ENCODE assay signal across 1 cellular context in the genomic region with DNA sequence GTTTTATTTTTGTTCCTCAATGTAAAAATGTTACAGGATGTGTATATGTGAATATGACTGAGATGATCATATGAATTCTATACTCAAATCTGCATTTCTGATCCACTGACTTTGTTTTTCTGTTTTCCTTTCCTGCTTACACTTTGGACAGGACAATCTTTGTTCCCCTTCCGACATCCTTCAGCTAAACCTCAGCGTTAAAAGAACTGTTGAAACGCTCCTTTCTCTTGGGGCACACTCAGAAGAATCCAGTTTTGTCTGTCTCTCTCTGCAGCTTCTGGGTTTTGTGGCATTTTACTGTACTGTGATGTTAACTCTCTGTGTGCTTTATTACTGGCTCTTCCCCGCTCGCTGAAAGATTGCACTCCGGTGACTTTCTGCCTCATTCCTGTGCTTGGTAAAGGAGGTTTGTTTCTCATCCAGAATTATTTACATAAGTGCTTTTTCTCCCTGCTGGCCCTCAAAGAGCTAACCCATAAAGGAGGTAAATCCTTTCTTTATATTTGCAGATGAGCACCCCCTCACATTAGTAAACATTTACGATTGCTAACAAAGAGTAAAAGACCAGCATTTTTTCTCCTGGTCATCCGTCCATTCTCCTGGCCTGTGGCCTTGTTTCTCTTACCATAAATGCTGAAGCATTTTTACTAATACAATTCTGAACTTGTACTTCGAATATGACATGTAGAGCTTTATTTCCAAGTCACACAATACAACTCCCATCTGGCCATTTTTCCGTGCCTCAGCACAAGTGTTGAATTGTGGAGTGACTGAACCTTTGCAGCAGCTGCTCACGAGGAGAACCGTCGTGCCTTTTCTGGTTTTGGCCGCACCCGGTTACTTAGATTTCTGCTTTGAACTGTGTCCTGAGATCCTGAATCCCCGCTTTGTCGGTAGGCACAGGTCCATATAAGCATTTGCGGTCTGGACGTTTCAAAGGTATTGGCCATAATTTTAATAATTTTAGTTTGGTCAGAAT.
A peak's percentile ranks its signal among the peaks of the same experiment; 100 is the strongest.
TF ChIP-seq lines count a peak whose summit lies in the region.

No MANE protein-coding gene starts in this region.

TF ChIP-seq in HepG2, 621 proteins besides CTCF, POLR2A, EP300 and RAD21 (continued from another document and continues in another):
- TF ChIP-seq, protein P1, sequence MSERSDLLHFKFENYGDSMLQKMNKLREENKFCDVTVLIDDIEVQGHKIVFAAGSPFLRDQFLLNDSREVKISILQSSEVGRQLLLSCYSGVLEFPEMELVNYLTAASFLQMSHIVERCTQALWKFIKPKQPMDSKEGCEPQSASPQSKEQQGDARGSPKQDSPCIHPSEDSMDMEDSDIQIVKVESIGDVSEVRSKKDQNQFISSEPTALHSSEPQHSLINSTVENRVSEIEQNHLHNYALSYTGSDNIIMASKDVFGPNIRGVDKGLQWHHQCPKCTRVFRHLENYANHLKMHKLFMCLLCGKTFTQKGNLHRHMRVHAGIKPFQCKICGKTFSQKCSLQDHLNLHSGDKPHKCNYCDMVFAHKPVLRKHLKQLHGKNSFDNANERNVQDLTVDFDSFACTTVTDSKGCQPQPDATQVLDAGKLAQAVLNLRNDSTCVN (CRISPR knock-in tag; IDR thresholded peaks at IDR 0.05; ENCODE audit: borderline replicate concordance), result no peak
- no peak for TF ChIP-seq RAD51 (IDR thresholded peaks at IDR 0.05; ENCODE audit: borderline replicate concordance)
- no peak for TF ChIP-seq CHD2 (IDR thresholded peaks at IDR 0.05; ENCODE audit: low read depth, low read length)
- peak; percentile 61; the same call in 1 of the 2 replicates for TF ChIP-seq ZKSCAN8 (CRISPR knock-in tag; IDR thresholded peaks at IDR 0.05; ENCODE audit: borderline replicate concordance)
- no peak for TF ChIP-seq CEBPB (IDR thresholded peaks at IDR 0.05; ENCODE audit: borderline replicate concordance, low read depth, low read length)
- no peak for TF ChIP-seq BHLHE40 (IDR thresholded peaks at IDR 0.05; ENCODE audit: low read length)
- TF ChIP-seq ZNF33A (CRISPR knock-in tag; IDR thresholded peaks at IDR 0.05; ENCODE audit: borderline replicate concordance), result no peak
- TF ChIP-seq HDAC1 (CRISPR knock-in tag; IDR thresholded peaks at IDR 0.05), result peak; percentile 80
- no peak for TF ChIP-seq MATR3 (CRISPR knock-in tag; IDR thresholded peaks at IDR 0.05)
- no peak; the same call in 1 of the 2 replicates for TF ChIP-seq SIX1 (CRISPR knock-in tag; IDR thresholded peaks at IDR 0.05; ENCODE audit: borderline replicate concordance)
- TF ChIP-seq GATAD1 (CRISPR knock-in tag; IDR thresholded peaks at IDR 0.05), result no peak
- TF ChIP-seq TARDBP (CRISPR knock-in tag; IDR thresholded peaks at IDR 0.05), result peak; percentile 79
- TF ChIP-seq, protein P2, sequence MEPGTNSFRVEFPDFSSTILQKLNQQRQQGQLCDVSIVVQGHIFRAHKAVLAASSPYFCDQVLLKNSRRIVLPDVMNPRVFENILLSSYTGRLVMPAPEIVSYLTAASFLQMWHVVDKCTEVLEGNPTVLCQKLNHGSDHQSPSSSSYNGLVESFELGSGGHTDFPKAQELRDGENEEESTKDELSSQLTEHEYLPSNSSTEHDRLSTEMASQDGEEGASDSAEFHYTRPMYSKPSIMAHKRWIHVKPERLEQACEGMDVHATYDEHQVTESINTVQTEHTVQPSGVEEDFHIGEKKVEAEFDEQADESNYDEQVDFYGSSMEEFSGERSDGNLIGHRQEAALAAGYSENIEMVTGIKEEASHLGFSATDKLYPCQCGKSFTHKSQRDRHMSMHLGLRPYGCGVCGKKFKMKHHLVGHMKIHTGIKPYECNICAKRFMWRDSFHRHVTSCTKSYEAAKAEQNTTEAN (CRISPR knock-in tag; conservative IDR thresholded peaks at IDR 0.05), result no peak
- TF ChIP-seq, protein P3, sequence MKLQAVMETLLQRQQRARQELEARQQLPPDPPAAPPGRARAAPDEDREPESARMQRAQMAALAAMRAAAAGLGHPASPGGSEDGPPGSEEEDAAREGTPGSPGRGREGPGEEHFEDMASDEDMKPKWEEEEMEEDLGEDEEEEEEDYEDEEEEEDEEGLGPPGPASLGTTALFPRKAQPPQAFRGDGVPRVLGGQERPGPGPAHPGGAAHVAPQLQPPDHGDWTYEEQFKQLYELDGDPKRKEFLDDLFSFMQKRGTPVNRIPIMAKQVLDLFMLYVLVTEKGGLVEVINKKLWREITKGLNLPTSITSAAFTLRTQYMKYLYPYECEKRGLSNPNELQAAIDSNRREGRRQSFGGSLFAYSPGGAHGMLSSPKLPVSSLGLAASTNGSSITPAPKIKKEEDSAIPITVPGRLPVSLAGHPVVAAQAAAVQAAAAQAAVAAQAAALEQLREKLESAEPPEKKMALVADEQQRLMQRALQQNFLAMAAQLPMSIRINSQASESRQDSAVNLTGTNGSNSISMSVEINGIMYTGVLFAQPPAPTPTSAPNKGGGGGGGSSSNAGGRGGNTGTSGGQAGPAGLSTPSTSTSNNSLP (IDR thresholded peaks at IDR 0.05; ENCODE audit: low read depth, low read length), result no peak
- TF ChIP-seq RFX5 (IDR thresholded peaks at IDR 0.05; ENCODE audit: low read depth, low read length), result no peak
- 0 out of 2 replicates have a peak, but pooled peaks have one; percentile 47 for TF ChIP-seq IRF2 (CRISPR knock-in tag; IDR thresholded peaks at IDR 0.05)
- TF ChIP-seq, protein P4, sequence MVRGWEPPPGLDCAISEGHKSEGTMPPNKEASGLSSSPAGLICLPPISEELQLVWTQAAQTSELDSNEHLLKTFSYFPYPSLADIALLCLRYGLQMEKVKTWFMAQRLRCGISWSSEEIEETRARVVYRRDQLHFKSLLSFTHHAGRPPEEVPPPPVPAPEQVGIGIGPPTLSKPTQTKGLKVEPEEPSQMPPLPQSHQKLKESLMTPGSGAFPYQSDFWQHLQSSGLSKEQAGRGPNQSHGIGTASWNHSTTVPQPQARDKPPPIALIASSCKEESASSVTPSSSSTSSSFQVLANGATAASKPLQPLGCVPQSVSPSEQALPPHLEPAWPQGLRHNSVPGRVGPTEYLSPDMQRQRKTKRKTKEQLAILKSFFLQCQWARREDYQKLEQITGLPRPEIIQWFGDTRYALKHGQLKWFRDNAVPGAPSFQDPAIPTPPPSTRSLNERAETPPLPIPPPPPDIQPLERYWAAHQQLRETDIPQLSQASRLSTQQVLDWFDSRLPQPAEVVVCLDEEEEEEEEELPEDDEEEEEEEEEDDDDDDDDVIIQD (CRISPR knock-in tag; IDR thresholded peaks at IDR 0.05; ENCODE audit: low read depth), result peak; percentile 79; the same call in 1 of the 2 replicates
- TF ChIP-seq GATA4 (IDR thresholded peaks at IDR 0.05; ENCODE audit: borderline replicate concordance, low read depth), result peak; percentile 57; the same call in 1 of the 2 replicates
- no peak for TF ChIP-seq SIN3B (IDR thresholded peaks at IDR 0.05; ENCODE audit: low read length)
- TF ChIP-seq LCORL (IDR thresholded peaks at IDR 0.05), result no peak
- no peak for TF ChIP-seq LCORL (CRISPR knock-in tag; IDR thresholded peaks at IDR 0.05)
- TF ChIP-seq, protein P5, sequence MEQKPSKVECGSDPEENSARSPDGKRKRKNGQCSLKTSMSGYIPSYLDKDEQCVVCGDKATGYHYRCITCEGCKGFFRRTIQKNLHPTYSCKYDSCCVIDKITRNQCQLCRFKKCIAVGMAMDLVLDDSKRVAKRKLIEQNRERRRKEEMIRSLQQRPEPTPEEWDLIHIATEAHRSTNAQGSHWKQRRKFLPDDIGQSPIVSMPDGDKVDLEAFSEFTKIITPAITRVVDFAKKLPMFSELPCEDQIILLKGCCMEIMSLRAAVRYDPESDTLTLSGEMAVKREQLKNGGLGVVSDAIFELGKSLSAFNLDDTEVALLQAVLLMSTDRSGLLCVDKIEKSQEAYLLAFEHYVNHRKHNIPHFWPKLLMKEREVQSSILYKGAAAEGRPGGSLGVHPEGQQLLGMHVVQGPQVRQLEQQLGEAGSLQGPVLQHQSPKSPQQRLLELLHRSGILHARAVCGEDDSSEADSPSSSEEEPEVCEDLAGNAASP (CRISPR knock-in tag; IDR thresholded peaks at IDR 0.05; ENCODE audit: borderline replicate concordance), result peak; percentile 79; the same call in 1 of the 2 replicates
- no peak for TF ChIP-seq ZNF790 (CRISPR knock-in tag; IDR thresholded peaks at IDR 0.05; ENCODE audit: borderline replicate concordance)
- TF ChIP-seq ZNF816 (CRISPR knock-in tag; IDR thresholded peaks at IDR 0.05; ENCODE audit: borderline replicate concordance), result peak; percentile 75; the same call in 1 of the 2 replicates
- TF ChIP-seq ZBTB7A (CRISPR knock-in tag; IDR thresholded peaks at IDR 0.05), result no peak
- TF ChIP-seq ZFP36 (IDR thresholded peaks at IDR 0.05; ENCODE audit: borderline replicate concordance, low read depth, low read length, partially characterized antibody), result no peak
- TF ChIP-seq ZNF136 (CRISPR knock-in tag; IDR thresholded peaks at IDR 0.05; ENCODE audit: low read depth), result no peak
- TF ChIP-seq TBX2 (CRISPR knock-in tag; IDR thresholded peaks at IDR 0.05; ENCODE audit: borderline replicate concordance), result peak; percentile 76
- TF ChIP-seq ZNF3 (CRISPR knock-in tag; IDR thresholded peaks at IDR 0.05), result no peak
- TF ChIP-seq FOXM1 (CRISPR knock-in tag; IDR thresholded peaks at IDR 0.05), result no peak
- TF ChIP-seq ZNF768 (CRISPR knock-in tag; IDR thresholded peaks at IDR 0.05), result no peak
- TF ChIP-seq ZNF350 (CRISPR knock-in tag; IDR thresholded peaks at IDR 0.05; ENCODE audit: borderline replicate concordance, low read depth), result no peak
- TF ChIP-seq NONO (IDR thresholded peaks at IDR 0.05), result no peak
- peak; percentile 50; the same call in 1 of the 2 replicates for TF ChIP-seq NONO (CRISPR knock-in tag; conservative IDR thresholded peaks at IDR 0.05)
- TF ChIP-seq PCBP2 (optimal IDR thresholded peaks at IDR 0.05; ENCODE audit: low read depth, low read length, poor library complexity, severe bottlenecking), result no peak
- TF ChIP-seq PAX8 (CRISPR knock-in tag; IDR thresholded peaks at IDR 0.05; ENCODE audit: borderline replicate concordance), result no peak
- TF ChIP-seq MEIS2 (CRISPR knock-in tag; IDR thresholded peaks at IDR 0.05), result no peak
- peak; percentile 92 for TF ChIP-seq BCL6 (CRISPR knock-in tag; IDR thresholded peaks at IDR 0.05)
- no peak for TF ChIP-seq SALL1 (CRISPR knock-in tag; IDR thresholded peaks at IDR 0.05)
- TF ChIP-seq U2AF1 (optimal IDR thresholded peaks at IDR 0.05; ENCODE audit: low read depth, low read length), result no peak
- TF ChIP-seq HINFP (CRISPR knock-in tag; IDR thresholded peaks at IDR 0.05; ENCODE audit: low read depth), result no peak
- TF ChIP-seq ZNF75D (CRISPR knock-in tag; IDR thresholded peaks at IDR 0.05; ENCODE audit: borderline replicate concordance), result no peak
- TF ChIP-seq MIXL1 (CRISPR knock-in tag; IDR thresholded peaks at IDR 0.05), result peak; percentile 70; the same call in 1 of the 2 replicates
- no peak for TF ChIP-seq MXD4 (CRISPR knock-in tag; IDR thresholded peaks at IDR 0.05)
- TF ChIP-seq PRMT3 (CRISPR knock-in tag; IDR thresholded peaks at IDR 0.05; ENCODE audit: borderline replicate concordance, low read depth), result no peak
- no peak for TF ChIP-seq FIP1L1 (IDR thresholded peaks at IDR 0.05; ENCODE audit: borderline replicate concordance, insufficient read depth, low read depth, low read length)
- TF ChIP-seq EHMT2 (IDR thresholded peaks at IDR 0.05; ENCODE audit: borderline replicate concordance, low read depth, low read length), result no peak
- no peak for TF ChIP-seq TIGD3 (CRISPR knock-in tag; IDR thresholded peaks at IDR 0.05; ENCODE audit: borderline replicate concordance)
- TF ChIP-seq CBX5 (CRISPR knock-in tag; IDR thresholded peaks at IDR 0.05; ENCODE audit: borderline replicate concordance), result no peak
- TF ChIP-seq ZNF441 (CRISPR knock-in tag; IDR thresholded peaks at IDR 0.05; ENCODE audit: borderline replicate concordance), result no peak
- no peak for TF ChIP-seq U2AF2 (IDR thresholded peaks at IDR 0.05; ENCODE audit: low read depth, low read length)
- peak; percentile 91; the same call in 1 of the 2 replicates for TF ChIP-seq FOXJ3 (CRISPR knock-in tag; IDR thresholded peaks at IDR 0.05; ENCODE audit: borderline replicate concordance)
- TF ChIP-seq TBX3 (IDR thresholded peaks at IDR 0.05; ENCODE audit: borderline replicate concordance), result peak; percentile 86
- no peak for TF ChIP-seq ZNF589 (CRISPR knock-in tag; conservative IDR thresholded peaks at IDR 0.05)
- no peak for TF ChIP-seq ONECUT2 (CRISPR knock-in tag; IDR thresholded peaks at IDR 0.05)
- TF ChIP-seq TCF7 (IDR thresholded peaks at IDR 0.05; ENCODE audit: low read depth), result peak; percentile 86
- no peak for TF ChIP-seq CC2D1A (CRISPR knock-in tag; IDR thresholded peaks at IDR 0.05)
- peak; percentile 82 for TF ChIP-seq NR2F2 (IDR thresholded peaks at IDR 0.05; ENCODE audit: borderline replicate concordance, low read depth)
- TF ChIP-seq SNAI1 (CRISPR knock-in tag; IDR thresholded peaks at IDR 0.05; ENCODE audit: borderline replicate concordance), result no peak
- TF ChIP-seq, protein P6, sequence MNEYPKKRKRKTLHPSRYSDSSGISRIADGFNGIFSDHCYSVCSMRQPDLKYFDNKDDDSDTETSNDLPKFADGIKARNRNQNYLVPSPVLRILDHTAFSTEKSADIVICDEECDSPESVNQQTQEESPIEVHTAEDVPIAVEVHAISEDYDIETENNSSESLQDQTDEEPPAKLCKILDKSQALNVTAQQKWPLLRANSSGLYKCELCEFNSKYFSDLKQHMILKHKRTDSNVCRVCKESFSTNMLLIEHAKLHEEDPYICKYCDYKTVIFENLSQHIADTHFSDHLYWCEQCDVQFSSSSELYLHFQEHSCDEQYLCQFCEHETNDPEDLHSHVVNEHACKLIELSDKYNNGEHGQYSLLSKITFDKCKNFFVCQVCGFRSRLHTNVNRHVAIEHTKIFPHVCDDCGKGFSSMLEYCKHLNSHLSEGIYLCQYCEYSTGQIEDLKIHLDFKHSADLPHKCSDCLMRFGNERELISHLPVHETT (CRISPR knock-in tag; conservative IDR thresholded peaks at IDR 0.05), result no peak
- peak; percentile 89 for TF ChIP-seq RCOR2 (CRISPR knock-in tag; IDR thresholded peaks at IDR 0.05)
- TF ChIP-seq ZNF124 (CRISPR knock-in tag; IDR thresholded peaks at IDR 0.05), result peak; percentile 84; the same call in 1 of the 2 replicates
- no peak for TF ChIP-seq TRIM24 (CRISPR knock-in tag; IDR thresholded peaks at IDR 0.05)
- TF ChIP-seq HDAC2 (CRISPR knock-in tag; IDR thresholded peaks at IDR 0.05), result peak; percentile 87
